In genomic region chr16:85899444-85899843, GRCh38 we compare ENCODE assay signal across 9 cellular contexts. TPM values are rescaled to one million over a fixed set of nuclear protein-coding genes. Genes with fewer than 3 reads are reported as not detected.
A peak's percentile ranks its signal among the peaks of the same experiment; 100 is the strongest.
DNase-seq lines count a peak whose midpoint lies in the region; ATAC-seq lines count a peak whose summit lies in the region.
"Had no signal": no experiment of that assay in that cellular context is flagged by ENCODE, and none has a peak within 500 bp of the region (broad histone marks: within the 10 kb centered on the region; RNA-seq: fewer than 3 reads in every experiment).

No MANE protein-coding gene starts in this region.

- H3K18ac ChIP-seq in neuronal stem cell (ENCODE audit: low read length): no peak overlapping the region

- H3K9ac ChIP-seq in HUES6 (ENCODE audit: low read length) (no peak overlapping the region), neuronal stem cell (ENCODE audit: low read depth, low read length, poor library complexity) (no peak overlapping the region)

- H3K36me3 Mint-ChIP-seq in CD4-positive, alpha-beta memory T cell: no peaks in the 10 kb centered on the region
- H3K36me3 Mint-ChIP-seq in effector memory CD8-positive, alpha-beta T cell (ENCODE audit: insufficient read depth): peaks cover 15% of the 10 kb centered on the region

- POLR2A ChIA-PET in CD4-positive, alpha-beta memory T cell (lab: Charles Lee; ENCODE audit: partially characterized antibody): interaction anchor here (1.6 kb wide), 1 partner anchor 9 kb away, joined by 4 read pairs; no protein-coding TSS in a partner anchor

- no peak overlapping the region for H2BK5ac ChIP-seq in neuronal stem cell (ENCODE audit: low read length)

- no peak for DNase-seq in CD4-positive, alpha-beta memory T cell
- no peak for DNase-seq in effector memory CD8-positive, alpha-beta T cell
- DNase-seq in neuronal stem cell (ENCODE audit: low spot score): no peak
- DNase-seq in RPMI8226: no peak
- no peak for DNase-seq in hippocampal formation (lab: John Stamatoyannopoulos, UW)
- DNase-seq in activated CD4-positive, CD25-positive, alpha-beta regulatory T cell treated with anti-CD3 and anti-CD28 coated beads, Interleukin-2, amount 50 U/mL, for 72 hours: no peak
- DNase-seq: HCEC 1CT had no signal

- H2AFZ ChIP-seq in neuronal stem cell (ENCODE audit: low read length): no peak overlapping the region

- peaks cover 0 to 2% (median 0%) of the 10 kb centered on the region in 8 donors for H3K9me3 Mint-ChIP-seq in CD4-positive, alpha-beta memory T cell
- H3K9me3 Mint-ChIP-seq in effector memory CD8-positive, alpha-beta T cell: no peaks in the 10 kb centered on the region

- H3K36me3 ChIP-seq in CD4-positive, alpha-beta memory T cell (ENCODE audit: insufficient read depth, low read length): no peaks in the 10 kb centered on the region
- no peaks in the 10 kb centered on the region for H3K36me3 ChIP-seq in HUES6 (ENCODE audit: control insufficient read depth, insufficient read depth, low read length)
- no peaks in the 10 kb centered on the region for H3K36me3 ChIP-seq in neuronal stem cell (replicated peaks in 1 of 2; ENCODE audit: control insufficient read depth in 2 of 2, insufficient read depth in 2 of 2, low read length in 2 of 2)

- intact Hi-C loops in CD4-positive, alpha-beta memory T cell (cut with micrococcal nuclease): no loop called here

- no peak overlapping the region for H2BK15ac ChIP-seq in neuronal stem cell (ENCODE audit: low read length)

- H4K91ac ChIP-seq in neuronal stem cell (ENCODE audit: low read depth, low read length, poor library complexity): no peak overlapping the region

- no peak overlapping the region for H2AK5ac ChIP-seq in neuronal stem cell (ENCODE audit: low read depth, low read length)

- peaks cover 12% of the 10 kb centered on the region for H3K27me3 ChIP-seq in CD4-positive, alpha-beta memory T cell (ENCODE audit: insufficient read depth, low read length)
- H3K27me3 ChIP-seq in HUES6 (ENCODE audit: control insufficient read depth, insufficient read depth, low read length) (peaks cover 82% of the 10 kb centered on the region), neuronal stem cell (ENCODE audit: control insufficient read depth in 3 of 3, insufficient read depth in 3 of 3, low read depth in 1 of 3, low read length in 3 of 3) (peaks cover 2 to 97% (median 22%) of the 10 kb centered on the region in 3 experiments)

- peak overlapping the region in 1 of 2 donors; percentile 42 for H3K4me3 ChIP-seq in CD4-positive, alpha-beta memory T cell (ENCODE audit: low read length in 2 of 2)
- H3K4me3 ChIP-seq in HUES6 (ENCODE audit: low read depth, low read length): peak overlapping the region; percentile 73
- no peak overlapping the region for H3K4me3 ChIP-seq in neuronal stem cell (ENCODE audit: low read length in 2 of 2)

- peaks cover 23 to 27% of the 10 kb centered on the region in 2 donors for H3K27me3 Mint-ChIP-seq in CD4-positive, alpha-beta memory T cell
- H3K27me3 Mint-ChIP-seq in effector memory CD8-positive, alpha-beta T cell: peaks cover 11 to 19% of the 10 kb centered on the region in 2 donors

- peak overlapping the region; percentile 62 to 92 (median 83) for H3K4me3 Mint-ChIP-seq in CD4-positive, alpha-beta memory T cell
- peak overlapping the region; percentile 78 to 82 for H3K4me3 Mint-ChIP-seq in effector memory CD8-positive, alpha-beta T cell

- CTCF ChIA-PET in CD4-positive, alpha-beta memory T cell (lab: Charles Lee; ENCODE audit: partially characterized antibody): interaction anchor here (1.3 kb wide), 1 partner anchor 80 kb away, joined by 3 read pairs; no protein-coding TSS in a partner anchor

- no peak overlapping the region for H2BK120ac ChIP-seq in neuronal stem cell (ENCODE audit: low read depth, low read length)

- H3K23ac ChIP-seq in neuronal stem cell (ENCODE audit: low read depth, low read length, poor library complexity): no peak overlapping the region

- H3K27ac Mint-ChIP-seq in CD4-positive, alpha-beta memory T cell: peak overlapping the region in 1 of 7 donors; percentile 53
- peak overlapping the region in 1 of 2 donors; percentile 31 for H3K27ac Mint-ChIP-seq in effector memory CD8-positive, alpha-beta T cell

- H3K14ac ChIP-seq in neuronal stem cell (ENCODE audit: low read length): no peak overlapping the region

- H3K27ac ChIP-seq in CD4-positive, alpha-beta memory T cell (ENCODE audit: low read depth, low read length): no peak overlapping the region
- H3K27ac ChIP-seq in HUES6 (ENCODE audit: low read depth, low read length) (no peak overlapping the region), neuronal stem cell (replicated peaks; ENCODE audit: low read length) (no peak overlapping the region)

- no peak overlapping the region for H4K8ac ChIP-seq in neuronal stem cell (ENCODE audit: low read depth, low read length)

- no peaks in the 10 kb centered on the region for H3K79me1 ChIP-seq in neuronal stem cell (ENCODE audit: low read depth, low read length)

- H2BK12ac ChIP-seq in neuronal stem cell (ENCODE audit: low read length): no peak overlapping the region

- H3K4me2 ChIP-seq in neuronal stem cell (ENCODE audit: insufficient read depth, low read length, poor library complexity, severe bottlenecking): peak overlapping the region; percentile 95

- ATAC-seq in effector memory CD8-positive, alpha-beta T cell (replicated peaks): no peak
- ATAC-seq in HG03521 (IDR thresholded peaks at IDR 0.05; ENCODE audit: unreplicated experiment): no peak

- peaks cover 37% of the 10 kb centered on the region for H3K4me1 ChIP-seq in CD4-positive, alpha-beta memory T cell (ENCODE audit: insufficient read depth, low read length)
- H3K4me1 ChIP-seq in HUES6 (ENCODE audit: control insufficient read depth, insufficient read depth, low read length): no peaks in the 10 kb centered on the region
- peaks cover 0 to 14% of the 10 kb centered on the region in 2 donors for H3K4me1 ChIP-seq in neuronal stem cell (ENCODE audit: control insufficient read depth in 2 of 2, insufficient read depth in 1 of 2, low read depth in 1 of 2, low read length in 2 of 2)

- WGBS in neuronal stem cell (ENCODE audit: extremely low coverage in 2 of 2, insufficient read length in 2 of 2, insufficient replicate concordance in 1 of 2), 2 donors: no CpG with 5 or more reads among the region's 7 CpGs

- H3K4me1 Mint-ChIP-seq in CD4-positive, alpha-beta memory T cell: peaks cover 23 to 42% (median 31%) of the 10 kb centered on the region in 4 donors
- peaks cover 39 to 42% of the 10 kb centered on the region in 2 donors for H3K4me1 Mint-ChIP-seq in effector memory CD8-positive, alpha-beta T cell (ENCODE audit: low read depth in 2 of 2)

- H3K9me3 ChIP-seq in CD4-positive, alpha-beta memory T cell (ENCODE audit: control insufficient read depth in 1 of 2, low read length in 2 of 2): no peaks in the 10 kb centered on the region
- H3K9me3 ChIP-seq in HUES6 (ENCODE audit: control insufficient read depth, insufficient read depth, low read depth, low read length) (no peaks in the 10 kb centered on the region), neuronal stem cell (replicated peaks in 1 of 2; ENCODE audit: control insufficient read depth in 2 of 2, insufficient read depth in 1 of 2, low read depth in 1 of 2, low read length in 2 of 2) (no peaks in the 10 kb centered on the region)

- H3K4ac ChIP-seq in neuronal stem cell (ENCODE audit: low read length): no peak overlapping the region

RNA-seq across cellular contexts. Expression of gene IRF8, which starts 0.5 kb away (rescaled TPM):
- total RNA-seq in CD4-positive, alpha-beta memory T cell: 1 to 10 TPM; 1.4 to 1.5 TPM
- polyA plus RNA-seq in CD4-positive, alpha-beta memory T cell: 1 to 10 TPM in 1 of 2 donors, under 1 TPM in 1; 0.48 to 4.0 TPM
- 1.3 TPM for polyA plus RNA-seq in neuronal stem cell (2013, experiment 1 of 2)
- polyA plus RNA-seq in neuronal stem cell (2013, experiment 2 of 2): 1.5 TPM
